Comparison of ENCODE assay signal across 1 cellular context in genomic region chr11:17921620-17922473, GRCh38.
TF ChIP-seq lines count a peak whose summit lies in the region.

No MANE protein-coding gene starts in this region.

TF ChIP-seq in GM23338, 12 proteins besides CTCF, POLR2A, EP300 and RAD21 (continued from another document):
- TF ChIP-seq REST (IDR thresholded peaks at IDR 0.05; ENCODE audit: unreplicated experiment) = no peak
